15 cellular contexts compared by ENCODE assay signal in genomic region chr9:104885818-104886709, GRCh38.
"Had no signal": no experiment of that assay in that cellular context is flagged by ENCODE, and none has a peak within 500 bp of the region (broad histone marks: within the 10 kb centered on the region; RNA-seq: fewer than 3 reads in every experiment).

No MANE protein-coding gene starts in this region.

- H3K27me3 ChIP-seq: heart left ventricle, sigmoid colon, upper lobe of left lung had no signal

- H3K36me3 Mint-ChIP-seq: natural killer cell had no signal

- H3K9me3 ChIP-seq: heart left ventricle, mucosa of descending colon, sigmoid colon, upper lobe of left lung had no signal

- H3K4me1 Mint-ChIP-seq: activated naive CD8-positive, alpha-beta T cell treated with anti-CD3 and anti-CD28 coated beads, Interleukin-2, amount 50 U/mL, for 24 hours; natural killer cell had no signal

- H3K4me1 ChIP-seq: upper lobe of left lung had no signal

- H3K27ac ChIP-seq: heart left ventricle, sigmoid colon, upper lobe of left lung, WERI-Rb-1 had no signal

- DNase-seq: activated CD4-positive, alpha-beta T cell treated with anti-CD3 and anti-CD28 coated beads for 4 hours; activated naive CD4-positive, alpha-beta T cell treated with Interleukin-2 at 50 U/mL for 16 hours; activated naive CD8-positive, alpha-beta T cell treated with anti-CD3 and anti-CD28 coated beads, Interleukin-2, amount 50 U/mL, for 24 hours; effector CD4-positive, alpha-beta T cell; heart left ventricle; left cardiac atrium; mucosa of descending colon; natural killer cell; occipital lobe; sigmoid colon; stimulated activated CD8-positive, alpha-beta memory T cell treated with anti-CD3 and anti-CD28 coated beads, Interleukin-4, amount 100 ng/mL, for 48 hours; stimulated activated naive CD8-positive, alpha-beta T cell treated with anti-CD3 and anti-CD28 coated beads, Interleukin-15, Interleukin-2, amounts not matched to agents 100 U/mL and 50 U/mL, for 24 hours; upper lobe of left lung; WERI-Rb-1 had no signal

- H3K36me3 ChIP-seq: WERI-Rb-1 had no signal

- H3K9me3 Mint-ChIP-seq: activated naive CD8-positive, alpha-beta T cell treated with anti-CD3 and anti-CD28 coated beads, Interleukin-2, amount 50 U/mL, for 24 hours; natural killer cell; T-helper 2 cell treated with Interferon-gamma antibody and Interleukin-4, amounts not matched to agents 5 μg/mL and 100 μg/mL, for 36 hours had no signal

- H3K27me3 Mint-ChIP-seq: activated naive CD8-positive, alpha-beta T cell treated with anti-CD3 and anti-CD28 coated beads, Interleukin-2, amount 50 U/mL, for 24 hours had no signal

- H3K27ac Mint-ChIP-seq: activated naive CD8-positive, alpha-beta T cell treated with anti-CD3 and anti-CD28 coated beads, Interleukin-2, amount 50 U/mL, for 24 hours; natural killer cell; T-helper 2 cell treated with Interferon-gamma antibody and Interleukin-4, amounts not matched to agents 5 μg/mL and 100 μg/mL, for 36 hours had no signal

- H3K4me3 ChIP-seq: heart left ventricle, mucosa of descending colon, sigmoid colon, upper lobe of left lung had no signal

- H3K4me3 Mint-ChIP-seq: activated naive CD8-positive, alpha-beta T cell treated with anti-CD3 and anti-CD28 coated beads, Interleukin-2, amount 50 U/mL, for 24 hours; natural killer cell; T-helper 2 cell treated with Interferon-gamma antibody and Interleukin-4, amounts not matched to agents 5 μg/mL and 100 μg/mL, for 36 hours had no signal
